22 cellular contexts compared by ENCODE assay signal in the genomic region with DNA sequence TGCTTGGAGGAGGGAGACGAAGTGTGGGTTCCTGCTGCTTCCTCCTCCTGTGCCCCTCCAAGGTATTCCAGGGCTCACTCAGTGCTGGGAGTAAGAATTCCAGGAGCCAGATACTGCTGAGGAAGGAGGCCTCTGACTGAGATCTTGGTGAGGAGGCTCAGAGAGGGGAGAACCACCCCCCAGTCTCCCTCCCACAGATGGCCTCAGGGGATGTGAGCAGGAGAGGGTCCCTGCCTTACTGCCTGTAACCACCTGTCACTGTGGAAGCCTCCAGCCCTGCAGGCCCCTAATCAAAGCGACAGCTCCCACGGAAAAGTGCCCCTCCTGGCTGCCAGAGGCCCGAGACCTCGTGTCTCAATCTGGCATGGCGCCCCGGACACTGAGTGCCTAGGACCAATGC. TPM values are rescaled to one million over a fixed set of nuclear protein-coding genes. Genes with fewer than 3 reads are reported as not detected.
"Had no signal": no experiment of that assay in that cellular context is flagged by ENCODE, and none has a peak within 500 bp of the region (broad histone marks: within the 10 kb centered on the region; RNA-seq: fewer than 3 reads in every experiment).

No MANE protein-coding gene starts in this region.

- H3K27ac ChIP-seq: coronary artery, hepatocyte, ovary, stomach had no signal

- FAIRE-seq: endothelial cell of umbilical vein, kidney, small intestine had no signal

- ATAC-seq: left cardiac atrium; naive thymus-derived CD8-positive, alpha-beta T cell; right cardiac atrium had no signal

- H3K4me3 ChIP-seq: coronary artery, hepatocyte, ovary, stomach had no signal

- H2AFZ ChIP-seq: hepatocyte had no signal

- H3K9me3 ChIP-seq: ovary, stomach had no signal

- H3K36me3 ChIP-seq: ovary, stomach had no signal

- H3K4me1 ChIP-seq: stomach had no signal

- H3K79me2 ChIP-seq: hepatocyte had no signal

- DNase-seq: effector CD4-positive, alpha-beta T cell; endodermal cell; erythroblast; foreskin melanocyte; head of caudate nucleus; kidney; left cardiac atrium; naive thymus-derived CD8-positive, alpha-beta T cell; nucleus accumbens; ovary; right cardiac atrium; small intestine; stimulated activated CD4-positive, alpha-beta T cell treated with anti-CD3 and anti-CD28 coated beads, Interleukin-12 subunit alpha, Interleukin-12 subunit beta, amount 100 ng/mL, for 4 hours; stimulated activated naive CD4-positive, alpha-beta T cell; stomach; substantia nigra; trophoblast cell had no signal

- H3K4me2 ChIP-seq: hepatocyte had no signal

- H3K27me3 ChIP-seq: ovary had no signal

RNA-seq across cellular contexts. Expression of gene ZNF385C, which starts 40.3 kb away (rescaled TPM):
- total RNA-seq: endothelial cell of umbilical vein, lung microvascular endothelial cell, mesenteric fat pad had no signal
